24 cellular contexts compared by ENCODE assay signal in the genomic region with DNA sequence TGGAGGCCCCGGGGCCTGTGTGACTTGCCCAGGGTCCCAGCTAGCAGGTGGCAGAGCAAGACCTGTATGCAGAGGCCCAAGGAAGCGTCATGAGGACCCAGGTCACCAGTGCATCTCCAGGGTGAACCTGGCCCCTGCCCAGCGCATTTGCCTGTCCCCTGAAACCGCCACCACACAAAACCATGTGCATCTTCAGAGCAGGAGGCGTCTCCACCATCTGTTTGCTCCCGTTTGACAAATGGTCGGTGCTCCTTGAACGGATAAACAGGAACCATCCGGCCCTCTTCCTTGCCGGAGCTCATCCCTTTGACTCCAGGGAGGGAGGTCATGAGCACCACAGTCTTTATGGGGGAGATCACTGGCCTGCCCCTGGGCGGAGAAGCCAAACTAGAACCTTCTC.
"Had no signal": no experiment of that assay in that cellular context is flagged by ENCODE, and none has a peak within 500 bp of the region (broad histone marks: within the 10 kb centered on the region; RNA-seq: fewer than 3 reads in every experiment).

No MANE protein-coding gene starts in this region.

- DNase-seq: activated CD4-positive, alpha-beta memory T cell treated with anti-CD3 and anti-CD28 coated beads, Interleukin-2, amount 10 ng/mL, durations not matched to agents 7 days and 5 days; activated CD4-positive, alpha-beta T cell treated with anti-CD3 and anti-CD28 coated beads for 1 hour; activated CD4-positive, alpha-beta T cell treated with anti-CD3 and anti-CD28 coated beads for 4 hours; activated CD4-positive, alpha-beta T cell treated with anti-CD3 and anti-CD28 coated beads, Interleukin-2, amount 10 ng/mL, durations not matched to agents 7 days and 5 days; activated CD4-positive, alpha-beta T cell treated with anti-CD3 and anti-CD28 coated beads, Interleukin-2, amount 50 U/mL, for 4 hours; activated CD8-positive, alpha-beta memory T cell treated with anti-CD3 and anti-CD28 coated beads, Interleukin-2, amount 50 U/mL, for 48 hours; activated gamma-delta T cell; activated naive CD4-positive, alpha-beta T cell; activated naive CD4-positive, alpha-beta T cell treated with anti-CD3 and anti-CD28 coated beads, Interleukin-2, amount 10 ng/mL, durations not matched to agents 7 days and 5 days; activated naive CD8-positive, alpha-beta T cell treated with anti-CD3 and anti-CD28 coated beads, Interleukin-2, amount 10 ng/mL, durations not matched to agents 7 days and 5 days; activated T-cell treated with anti-CD3 and anti-CD28 coated beads for 4 hours; activated T-cell treated with anti-CD3 and anti-CD28 coated beads, Interleukin-2, amount 50 U/mL, for 24 hours; activated T-cell treated with anti-CD3 and anti-CD28 coated beads, Interleukin-2, amount 50 U/mL, for 72 hours; central memory CD4-positive, alpha-beta T cell; cortex of kidney; effector CD8-positive, alpha-beta T cell; foreskin keratinocyte; gastrocnemius medialis; glutamatergic neuron; heart left ventricle; T-helper 2 cell had no signal

- H3K4me3 ChIP-seq: ascending aorta, breast epithelium, cardiac muscle cell, gastrocnemius medialis, heart left ventricle had no signal
